ENCODE assay signal across 1 cellular context in genomic region chr3:48558446-48559134, GRCh38.
TF ChIP-seq lines count a peak whose summit lies in the region.

No MANE protein-coding gene starts in this region.

TF ChIP-seq in K562, 482 proteins besides CTCF, POLR2A, EP300 and RAD21:
- no peak for TF ChIP-seq ZBTB9 (CRISPR knock-in tag; IDR thresholded peaks at IDR 0.05)
- peak; percentile 14 for TF ChIP-seq XRCC5 (IDR thresholded peaks at IDR 0.05; ENCODE audit: low read depth, low read length)
